In genomic region chr15:40928975-40929729, GRCh38 we compare ENCODE assay signal across 8 cellular contexts. TPM values are rescaled to one million over a fixed set of nuclear protein-coding genes. Genes with fewer than 3 reads are reported as not detected.
DNase-seq lines count a peak whose midpoint lies in the region; ATAC-seq and TF ChIP-seq lines count a peak whose summit lies in the region.

TSS of gene DLL4 (plus strand) at chr15:40929340. CDS start at chr15:40929669, 329 bp downstream.

- ATAC-seq in Right ventricle myocardium inferior (peak; percentile 51), GM19324 (IDR thresholded peaks at IDR 0.05; ENCODE audit: low FRiP score, unreplicated experiment) (no peak)

- CTCF ChIA-PET in HEK293T (lab: Yijun Ruan, JAX): interaction anchor here (0.7 to 2.3 kb wide), 3 partner anchors 9 to 852 kb away, joined by 3 to 14 read pairs (median 3); no protein-coding TSS in a partner anchor

- intact Hi-C loops in Right ventricle myocardium inferior (cut with DNase I) (no loop called here), posterior vena cava (cut with DNase I) (no loop called here)

- POLR2A ChIA-PET in HEK293T (lab: Yijun Ruan, JAX): interaction anchor here (1.4 to 2.6 kb wide), 3 partner anchors 10 to 24 kb away, joined by 3 to 22 read pairs (median 9); partner anchors contain the start of gene CHAC1

- DNase-seq in CD1c-positive myeloid dendritic cell (ENCODE audit: extremely low spot score): peak; percentile 47
- peak; percentile 68 for DNase-seq in HEK293T (ENCODE audit: extremely low spot score)
- DNase-seq in NCI-H69 (lab: John Stamatoyannopoulos, UW): peak; percentile 98
- peak; percentile 30 for DNase-seq in activated gamma-delta T cell (lab: John Stamatoyannopoulos, UW)
- DNase-seq in Right ventricle myocardium inferior (ENCODE audit: missing footprints): no peak
- peak; percentile 87 for DNase-seq in posterior vena cava (ENCODE audit: low spot score)
- DNase-seq in effector CD4-positive, alpha-beta T cell: no peak

TF ChIP-seq in HEK293T, 16 proteins besides CTCF, POLR2A, EP300 and RAD21:
- TF ChIP-seq TARDBP (IDR thresholded peaks at IDR 0.05) (no peak), ARNT (IDR thresholded peaks at IDR 0.05) (no peak), ELF4 (IDR thresholded peaks at IDR 0.05) (no peak), FOXA1 (IDR thresholded peaks at IDR 0.05) (no peak), LEF1 (IDR thresholded peaks at IDR 0.05; ENCODE audit: borderline replicate concordance) (no peak), HDGF (IDR thresholded peaks at IDR 0.05; ENCODE audit: borderline replicate concordance) (no peak), L3MBTL2 (conservative IDR thresholded peaks at IDR 0.05) (peak; percentile 84), BHLHE40 (IDR thresholded peaks at IDR 0.05; ENCODE audit: borderline replicate concordance) (no peak), PKNOX1 (IDR thresholded peaks at IDR 0.05) (peak; percentile 95), FOXM1 (IDR thresholded peaks at IDR 0.05; ENCODE audit: borderline replicate concordance) (no peak)

RNA-seq across cellular contexts. Expression of gene DLL4, which starts in this region (rescaled TPM):
- 11.1 TPM for total RNA-seq in Right ventricle myocardium inferior
- total RNA-seq in posterior vena cava: 1 to 10 TPM; 7.4 to 9.8 TPM

Comparison
In these comparisons a context has a peak if more than half of its experiments do, and no peak if none do; other contexts are left out.
1. DNase-seq: peak in CD1c-positive myeloid dendritic cell (single experiment), HEK293T (single experiment), NCI-H69 (single experiment), activated gamma-delta T cell (single experiment) and posterior vena cava (single experiment); none in Right ventricle myocardium inferior (single experiment) and effector CD4-positive, alpha-beta T cell (single experiment).